Comparison of ENCODE assay signal across 27 cellular contexts in the genomic region with DNA sequence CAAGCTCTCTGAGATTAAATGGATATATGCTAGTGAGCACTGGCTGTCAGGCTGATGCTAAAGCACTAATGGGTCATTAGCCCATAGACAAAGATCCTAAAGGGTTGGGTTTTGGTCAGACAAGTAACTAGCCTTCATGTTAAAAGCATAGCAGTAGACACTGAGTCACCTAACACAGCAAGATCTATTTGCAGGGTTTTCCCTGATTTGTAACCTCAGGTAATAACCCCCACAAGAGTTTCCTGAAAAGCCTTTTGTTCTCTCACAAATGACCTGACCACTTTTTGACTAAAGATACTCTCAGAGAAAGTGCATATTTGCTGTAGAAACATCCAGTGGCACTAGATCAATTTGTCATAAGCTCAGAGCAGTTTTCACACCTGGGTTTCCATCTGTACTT.
"Had no signal": no experiment of that assay in that cellular context is flagged by ENCODE, and none has a peak within 500 bp of the region (broad histone marks: within the 10 kb centered on the region; RNA-seq: fewer than 3 reads in every experiment).

No MANE protein-coding gene starts in this region.

- H3K9ac ChIP-seq: neural progenitor cell, parathyroid adenoma had no signal

- H3K36me3 ChIP-seq: left lung, lower lobe of right lung, neural progenitor cell, neutrophil, right atrium auricular region, right lobe of liver, tibial nerve, uterus had no signal

- H3K4me3 ChIP-seq: hepatocyte, left lung, lower lobe of right lung, neural progenitor cell, psoas muscle, right atrium auricular region, right lobe of liver, smooth muscle cell, tibial nerve, uterus had no signal

- H3K4me1 ChIP-seq: left lung, lower lobe of right lung, neural progenitor cell, parathyroid adenoma, right atrium auricular region, right lobe of liver, tibial nerve, uterus had no signal

- H3K27ac ChIP-seq: hepatocyte, left lung, lower lobe of right lung, neural progenitor cell, neutrophil, parathyroid adenoma, psoas muscle, right atrium auricular region, right lobe of liver, tibial nerve, uterus had no signal

- H3K9me3 ChIP-seq: left lung, lower lobe of right lung, neutrophil, psoas muscle, right atrium auricular region, right lobe of liver, tibial nerve, uterus had no signal

- H3K27me3 ChIP-seq: hepatocyte, left lung, neural progenitor cell, neutrophil, right atrium auricular region, right lobe of liver, uterus had no signal

- H3K79me2 ChIP-seq: hepatocyte, parathyroid adenoma had no signal

- ATAC-seq: left colon; left lung; lower lobe of right lung; natural killer cell; psoas muscle; right lobe of liver; stimulated activated memory B cell treated with anti-CD40 and anti-IgM and Interleukin-4, amounts not matched to agents 10 μg/mL and 1 μg/mL and 100 μg/mL, for 72 hours; stimulated activated naive CD8-positive, alpha-beta T cell treated with anti-CD3 and anti-CD28 coated beads, Interleukin-15, amount 100 ng/mL, for 72 hours had no signal

- H3K4me2 ChIP-seq: hepatocyte, neural progenitor cell, smooth muscle cell had no signal

- DNase-seq: kidney glomerular epithelial cell; left colon; left lung; lower lobe of right lung; mesendoderm; naive B cell; natural killer cell; nephron progenitor cell; occipital lobe; psoas muscle; right lobe of liver; stimulated activated CD4-positive, alpha-beta T cell treated with anti-CD3 and anti-CD28 coated beads, Interleukin-1b, Interleukin-23, amount 100 ng/mL, for 48 hours; stimulated activated CD4-positive, alpha-beta T cell treated with anti-CD3 and anti-CD28 coated beads, Interleukin-2, amount 100 ng/mL, for 48 hours; stimulated activated CD4-positive, alpha-beta T cell treated with anti-CD3 and anti-CD28 coated beads, Interleukin-4, amount 100 ng/mL, for 4 hours; stimulated activated CD8-positive, alpha-beta memory T cell treated with anti-CD3 and anti-CD28 coated beads, Interleukin-4, amount 100 ng/mL, for 48 hours; stimulated activated naive CD4-positive, alpha-beta T cell treated with Interleukin-2 at 50 U/mL for 16 hours; stimulated activated naive CD8-positive, alpha-beta T cell treated with anti-CD3 and anti-CD28 coated beads, Interleukin-15, amount 100 ng/mL, for 72 hours; substantia nigra; uterus had no signal

- H2AFZ ChIP-seq: hepatocyte, neural progenitor cell, parathyroid adenoma had no signal
